In genomic region chr10:16811765-16812164, GRCh38 we compare ENCODE assay signal across 20 cellular contexts.
"Had no signal": no experiment of that assay in that cellular context is flagged by ENCODE, and none has a peak within 500 bp of the region (broad histone marks: within the 10 kb centered on the region; RNA-seq: fewer than 3 reads in every experiment).

No MANE protein-coding gene starts in this region.

- H3K27ac ChIP-seq: foreskin keratinocyte, thyroid gland, upper lobe of right lung, WERI-Rb-1 had no signal

- H3K4me1 ChIP-seq: foreskin keratinocyte had no signal

- H3K27me3 Mint-ChIP-seq: activated naive CD8-positive, alpha-beta T cell treated with anti-CD3 and anti-CD28 coated beads, Interleukin-2, amount 10 ng/mL, durations not matched to agents 7 days and 5 days; dendritic cell treated with granulocyte-macrophage colony-stimulating factor and Interleukin-4, amounts not matched to agents 40 ng/mL and 50 ng/mL, for 4 days; naive B cell; progenitor cell of endocrine pancreas; T-cell had no signal

- H3K4me3 Mint-ChIP-seq: activated naive CD8-positive, alpha-beta T cell treated with anti-CD3 and anti-CD28 coated beads, Interleukin-2, amount 10 ng/mL, durations not matched to agents 7 days and 5 days; activated T-cell treated with anti-CD3 and anti-CD28 coated beads, Interleukin-2, amount 50 U/mL, for 4 hours; dendritic cell treated with granulocyte-macrophage colony-stimulating factor and Interleukin-4, amounts not matched to agents 40 ng/mL and 50 ng/mL, for 4 days; naive B cell; T-cell had no signal

- DNase-seq: activated CD8-positive, alpha-beta memory T cell treated with anti-CD3 and anti-CD28 coated beads, Interleukin-2, amount 50 U/mL, for 48 hours; activated naive CD4-positive, alpha-beta T cell treated with Interleukin-2 at 50 U/mL for 16 hours; activated naive CD8-positive, alpha-beta T cell treated with anti-CD3 and anti-CD28 coated beads, Interleukin-2, amount 10 ng/mL, durations not matched to agents 7 days and 5 days; activated T-cell treated with anti-CD3 and anti-CD28 coated beads, Interleukin-2, amount 50 U/mL, for 4 hours; amniotic stem cell; effector CD4-positive, alpha-beta T cell; hypothalamus; naive B cell; stimulated activated CD4-positive, alpha-beta T cell treated with anti-CD3 and anti-CD28 coated beads, Interleukin-2, amount 100 ng/mL, for 48 hours; stimulated activated CD8-positive, alpha-beta memory T cell treated with anti-CD3 and anti-CD28 coated beads, Interleukin-4, amount 100 ng/mL, for 48 hours; stimulated activated naive CD4-positive, alpha-beta T cell treated with Interleukin-2 at 50 U/mL for 16 hours; substantia nigra; T-cell; thyroid gland; upper lobe of right lung; WERI-Rb-1 had no signal

- H3K9me3 Mint-ChIP-seq: activated naive CD8-positive, alpha-beta T cell treated with anti-CD3 and anti-CD28 coated beads, Interleukin-2, amount 10 ng/mL, durations not matched to agents 7 days and 5 days; activated T-cell treated with anti-CD3 and anti-CD28 coated beads, Interleukin-2, amount 50 U/mL, for 4 hours; activated T-helper 2 cell treated with anti-CD3 and anti-CD28 coated beads, Interferon-gamma antibody, Interleukin-2, Interleukin-4, amounts not matched to agents 10 μg/mL and 5 μg/mL and 100 μg/mL, durations not matched to agents 14 hours and 24 hours and 36 hours; dendritic cell treated with granulocyte-macrophage colony-stimulating factor and Interleukin-4, amounts not matched to agents 40 ng/mL and 50 ng/mL, for 4 days; naive B cell; T-cell had no signal

- ATAC-seq: activated T-cell treated with anti-CD3 and anti-CD28 coated beads, Interleukin-2, amount 50 U/mL, for 4 hours; T-cell; upper lobe of right lung had no signal

- H3K27ac Mint-ChIP-seq: activated naive CD8-positive, alpha-beta T cell treated with anti-CD3 and anti-CD28 coated beads, Interleukin-2, amount 10 ng/mL, durations not matched to agents 7 days and 5 days; activated T-helper 2 cell treated with anti-CD3 and anti-CD28 coated beads, Interferon-gamma antibody, Interleukin-2, Interleukin-4, amounts not matched to agents 10 μg/mL and 5 μg/mL and 100 μg/mL, durations not matched to agents 14 hours and 24 hours and 36 hours; dendritic cell treated with granulocyte-macrophage colony-stimulating factor and Interleukin-4, amounts not matched to agents 40 ng/mL and 50 ng/mL, for 4 days; naive B cell; progenitor cell of endocrine pancreas; T-cell had no signal

- H3K27me3 ChIP-seq: foreskin keratinocyte, thyroid gland, upper lobe of right lung had no signal

- H3K9me3 ChIP-seq: thyroid gland, upper lobe of right lung had no signal
